1 cellular context compared by ENCODE assay signal in the genomic region with DNA sequence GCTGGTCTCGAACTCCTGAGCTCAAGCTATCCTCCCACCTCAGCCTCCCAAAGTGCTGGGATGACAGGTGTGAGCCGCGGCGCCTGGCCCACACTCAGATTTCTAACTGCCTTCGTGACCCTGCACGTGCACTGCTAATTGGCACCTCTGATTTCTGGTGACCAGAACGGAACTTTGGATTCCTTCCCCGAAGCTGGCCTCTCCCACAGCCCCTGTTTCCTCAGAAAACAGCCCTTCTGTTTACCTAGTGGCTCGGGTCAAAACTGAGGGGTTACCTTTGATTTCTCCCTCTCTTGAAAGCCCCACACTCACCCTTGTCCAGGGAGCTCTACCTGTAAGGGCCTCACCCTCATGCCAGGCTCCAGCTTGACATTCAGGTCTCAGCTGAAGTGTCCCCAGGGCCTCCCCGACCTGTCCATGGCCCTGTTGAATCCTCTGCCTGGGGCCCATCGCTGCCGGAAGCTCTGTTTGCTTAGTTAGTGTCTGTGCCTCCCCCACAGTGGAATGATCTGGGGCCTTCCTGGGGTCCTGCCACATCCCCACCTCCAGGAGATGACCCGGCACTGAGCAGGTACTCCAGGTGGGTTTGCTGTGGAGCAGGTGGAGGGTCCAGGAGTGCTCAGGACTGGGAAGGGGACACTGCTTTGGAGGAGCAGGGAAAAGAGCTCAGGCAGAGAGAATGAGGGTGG.
A peak's percentile ranks its signal among the peaks of the same experiment; 100 is the strongest.
TF ChIP-seq lines count a peak whose summit lies in the region.

No MANE protein-coding gene starts in this region.

TF ChIP-seq in HepG2, 621 proteins besides CTCF, POLR2A, EP300 and RAD21 (continued from another document and continues in another):
- TF ChIP-seq, protein P1, sequence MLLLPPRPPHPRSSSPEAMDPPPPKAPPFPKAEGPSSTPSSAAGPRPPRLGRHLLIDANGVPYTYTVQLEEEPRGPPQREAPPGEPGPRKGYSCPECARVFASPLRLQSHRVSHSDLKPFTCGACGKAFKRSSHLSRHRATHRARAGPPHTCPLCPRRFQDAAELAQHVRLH (CRISPR knock-in tag; IDR thresholded peaks at IDR 0.05; ENCODE audit: borderline replicate concordance, low read depth) = peak; percentile 16; the same call in 1 of the 2 replicates
- no peak for TF ChIP-seq NONO (IDR thresholded peaks at IDR 0.05)
- TF ChIP-seq NONO (CRISPR knock-in tag; conservative IDR thresholded peaks at IDR 0.05) = no peak
- peak; percentile 63; the same call in 1 of the 2 replicates for TF ChIP-seq KDM6A (CRISPR knock-in tag; IDR thresholded peaks at IDR 0.05; ENCODE audit: low read depth)
- TF ChIP-seq, protein P2, sequence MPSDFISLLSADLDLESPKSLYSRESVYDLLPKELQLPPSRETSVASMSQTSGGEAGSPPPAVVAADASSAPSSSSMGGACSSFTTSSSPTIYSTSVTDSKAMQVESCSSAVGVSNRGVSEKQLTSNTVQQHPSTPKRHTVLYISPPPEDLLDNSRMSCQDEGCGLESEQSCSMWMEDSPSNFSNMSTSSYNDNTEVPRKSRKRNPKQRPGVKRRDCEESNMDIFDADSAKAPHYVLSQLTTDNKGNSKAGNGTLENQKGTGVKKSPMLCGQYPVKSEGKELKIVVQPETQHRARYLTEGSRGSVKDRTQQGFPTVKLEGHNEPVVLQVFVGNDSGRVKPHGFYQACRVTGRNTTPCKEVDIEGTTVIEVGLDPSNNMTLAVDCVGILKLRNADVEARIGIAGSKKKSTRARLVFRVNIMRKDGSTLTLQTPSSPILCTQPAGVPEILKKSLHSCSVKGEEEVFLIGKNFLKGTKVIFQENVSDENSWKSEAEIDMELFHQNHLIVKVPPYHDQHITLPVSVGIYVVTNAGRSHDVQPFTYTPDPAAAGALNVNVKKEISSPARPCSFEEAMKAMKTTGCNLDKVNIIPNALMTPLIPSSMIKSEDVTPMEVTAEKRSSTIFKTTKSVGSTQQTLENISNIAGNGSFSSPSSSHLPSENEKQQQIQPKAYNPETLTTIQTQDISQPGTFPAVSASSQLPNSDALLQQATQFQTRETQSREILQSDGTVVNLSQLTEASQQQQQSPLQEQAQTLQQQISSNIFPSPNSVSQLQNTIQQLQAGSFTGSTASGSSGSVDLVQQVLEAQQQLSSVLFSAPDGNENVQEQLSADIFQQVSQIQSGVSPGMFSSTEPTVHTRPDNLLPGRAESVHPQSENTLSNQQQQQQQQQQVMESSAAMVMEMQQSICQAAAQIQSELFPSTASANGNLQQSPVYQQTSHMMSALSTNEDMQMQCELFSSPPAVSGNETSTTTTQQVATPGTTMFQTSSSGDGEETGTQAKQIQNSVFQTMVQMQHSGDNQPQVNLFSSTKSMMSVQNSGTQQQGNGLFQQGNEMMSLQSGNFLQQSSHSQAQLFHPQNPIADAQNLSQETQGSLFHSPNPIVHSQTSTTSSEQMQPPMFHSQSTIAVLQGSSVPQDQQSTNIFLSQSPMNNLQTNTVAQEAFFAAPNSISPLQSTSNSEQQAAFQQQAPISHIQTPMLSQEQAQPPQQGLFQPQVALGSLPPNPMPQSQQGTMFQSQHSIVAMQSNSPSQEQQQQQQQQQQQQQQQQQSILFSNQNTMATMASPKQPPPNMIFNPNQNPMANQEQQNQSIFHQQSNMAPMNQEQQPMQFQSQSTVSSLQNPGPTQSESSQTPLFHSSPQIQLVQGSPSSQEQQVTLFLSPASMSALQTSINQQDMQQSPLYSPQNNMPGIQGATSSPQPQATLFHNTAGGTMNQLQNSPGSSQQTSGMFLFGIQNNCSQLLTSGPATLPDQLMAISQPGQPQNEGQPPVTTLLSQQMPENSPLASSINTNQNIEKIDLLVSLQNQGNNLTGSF (CRISPR knock-in tag; IDR thresholded peaks at IDR 0.05) = peak; percentile 81
- TF ChIP-seq POLR2G (IDR thresholded peaks at IDR 0.05; ENCODE audit: low read depth, low read length) = peak; percentile 52
- peak; percentile 45 for TF ChIP-seq ZNF644 (CRISPR knock-in tag; IDR thresholded peaks at IDR 0.05; ENCODE audit: low read depth)
- peak; percentile 79; the same call in 1 of the 2 replicates for TF ChIP-seq ZNF124 (CRISPR knock-in tag; IDR thresholded peaks at IDR 0.05)
- TF ChIP-seq, protein P3, sequence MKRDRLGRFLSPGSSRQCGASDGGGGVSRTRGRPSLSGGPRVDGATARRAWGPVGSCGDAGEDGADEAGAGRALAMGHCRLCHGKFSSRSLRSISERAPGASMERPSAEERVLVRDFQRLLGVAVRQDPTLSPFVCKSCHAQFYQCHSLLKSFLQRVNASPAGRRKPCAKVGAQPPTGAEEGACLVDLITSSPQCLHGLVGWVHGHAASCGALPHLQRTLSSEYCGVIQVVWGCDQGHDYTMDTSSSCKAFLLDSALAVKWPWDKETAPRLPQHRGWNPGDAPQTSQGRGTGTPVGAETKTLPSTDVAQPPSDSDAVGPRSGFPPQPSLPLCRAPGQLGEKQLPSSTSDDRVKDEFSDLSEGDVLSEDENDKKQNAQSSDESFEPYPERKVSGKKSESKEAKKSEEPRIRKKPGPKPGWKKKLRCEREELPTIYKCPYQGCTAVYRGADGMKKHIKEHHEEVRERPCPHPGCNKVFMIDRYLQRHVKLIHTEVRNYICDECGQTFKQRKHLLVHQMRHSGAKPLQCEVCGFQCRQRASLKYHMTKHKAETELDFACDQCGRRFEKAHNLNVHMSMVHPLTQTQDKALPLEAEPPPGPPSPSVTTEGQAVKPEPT (CRISPR knock-in tag; IDR thresholded peaks at IDR 0.05; ENCODE audit: low read depth) = no peak
- TF ChIP-seq ZNF30 (CRISPR knock-in tag; IDR thresholded peaks at IDR 0.05) = 0 out of 2 replicates have a peak, but pooled peaks have one; percentile 76
- 0 out of 2 replicates have a peak, but pooled peaks have one; percentile 40 for TF ChIP-seq KLF11 (CRISPR knock-in tag; IDR thresholded peaks at IDR 0.05)
- TF ChIP-seq, protein P4, sequence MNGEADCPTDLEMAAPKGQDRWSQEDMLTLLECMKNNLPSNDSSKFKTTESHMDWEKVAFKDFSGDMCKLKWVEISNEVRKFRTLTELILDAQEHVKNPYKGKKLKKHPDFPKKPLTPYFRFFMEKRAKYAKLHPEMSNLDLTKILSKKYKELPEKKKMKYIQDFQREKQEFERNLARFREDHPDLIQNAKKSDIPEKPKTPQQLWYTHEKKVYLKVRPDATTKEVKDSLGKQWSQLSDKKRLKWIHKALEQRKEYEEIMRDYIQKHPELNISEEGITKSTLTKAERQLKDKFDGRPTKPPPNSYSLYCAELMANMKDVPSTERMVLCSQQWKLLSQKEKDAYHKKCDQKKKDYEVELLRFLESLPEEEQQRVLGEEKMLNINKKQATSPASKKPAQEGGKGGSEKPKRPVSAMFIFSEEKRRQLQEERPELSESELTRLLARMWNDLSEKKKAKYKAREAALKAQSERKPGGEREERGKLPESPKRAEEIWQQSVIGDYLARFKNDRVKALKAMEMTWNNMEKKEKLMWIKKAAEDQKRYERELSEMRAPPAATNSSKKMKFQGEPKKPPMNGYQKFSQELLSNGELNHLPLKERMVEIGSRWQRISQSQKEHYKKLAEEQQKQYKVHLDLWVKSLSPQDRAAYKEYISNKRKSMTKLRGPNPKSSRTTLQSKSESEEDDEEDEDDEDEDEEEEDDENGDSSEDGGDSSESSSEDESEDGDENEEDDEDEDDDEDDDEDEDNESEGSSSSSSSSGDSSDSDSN (CRISPR knock-in tag; IDR thresholded peaks at IDR 0.05) = peak; percentile 51; the same call in 1 of the 2 replicates
- TF ChIP-seq, protein P5, sequence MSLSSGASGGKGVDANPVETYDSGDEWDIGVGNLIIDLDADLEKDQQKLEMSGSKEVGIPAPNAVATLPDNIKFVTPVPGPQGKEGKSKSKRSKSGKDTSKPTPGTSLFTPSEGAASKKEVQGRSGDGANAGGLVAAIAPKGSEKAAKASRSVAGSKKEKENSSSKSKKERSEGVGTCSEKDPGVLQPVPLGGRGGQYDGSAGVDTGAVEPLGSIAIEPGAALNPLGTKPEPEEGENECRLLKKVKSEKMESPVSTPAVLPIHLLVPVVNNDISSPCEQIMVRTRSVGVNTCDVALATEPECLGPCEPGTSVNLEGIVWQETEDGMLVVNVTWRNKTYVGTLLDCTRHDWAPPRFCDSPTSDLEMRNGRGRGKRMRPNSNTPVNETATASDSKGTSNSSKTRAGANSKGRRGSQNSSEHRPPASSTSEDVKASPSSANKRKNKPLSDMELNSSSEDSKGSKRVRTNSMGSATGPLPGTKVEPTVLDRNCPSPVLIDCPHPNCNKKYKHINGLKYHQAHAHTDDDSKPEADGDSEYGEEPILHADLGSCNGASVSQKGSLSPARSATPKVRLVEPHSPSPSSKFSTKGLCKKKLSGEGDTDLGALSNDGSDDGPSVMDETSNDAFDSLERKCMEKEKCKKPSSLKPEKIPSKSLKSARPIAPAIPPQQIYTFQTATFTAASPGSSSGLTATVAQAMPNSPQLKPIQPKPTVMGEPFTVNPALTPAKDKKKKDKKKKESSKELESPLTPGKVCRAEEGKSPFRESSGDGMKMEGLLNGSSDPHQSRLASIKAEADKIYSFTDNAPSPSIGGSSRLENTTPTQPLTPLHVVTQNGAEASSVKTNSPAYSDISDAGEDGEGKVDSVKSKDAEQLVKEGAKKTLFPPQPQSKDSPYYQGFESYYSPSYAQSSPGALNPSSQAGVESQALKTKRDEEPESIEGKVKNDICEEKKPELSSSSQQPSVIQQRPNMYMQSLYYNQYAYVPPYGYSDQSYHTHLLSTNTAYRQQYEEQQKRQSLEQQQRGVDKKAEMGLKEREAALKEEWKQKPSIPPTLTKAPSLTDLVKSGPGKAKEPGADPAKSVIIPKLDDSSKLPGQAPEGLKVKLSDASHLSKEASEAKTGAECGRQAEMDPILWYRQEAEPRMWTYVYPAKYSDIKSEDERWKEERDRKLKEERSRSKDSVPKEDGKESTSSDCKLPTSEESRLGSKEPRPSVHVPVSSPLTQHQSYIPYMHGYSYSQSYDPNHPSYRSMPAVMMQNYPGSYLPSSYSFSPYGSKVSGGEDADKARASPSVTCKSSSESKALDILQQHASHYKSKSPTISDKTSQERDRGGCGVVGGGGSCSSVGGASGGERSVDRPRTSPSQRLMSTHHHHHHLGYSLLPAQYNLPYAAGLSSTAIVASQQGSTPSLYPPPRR (CRISPR knock-in tag; IDR thresholded peaks at IDR 0.05; ENCODE audit: borderline replicate concordance) = peak; percentile 77
- peak; percentile 86; the same call in 1 of the 2 replicates for TF ChIP-seq ZNF772 (CRISPR knock-in tag; IDR thresholded peaks at IDR 0.05)
- TF ChIP-seq KDM2A (CRISPR knock-in tag; IDR thresholded peaks at IDR 0.05; ENCODE audit: borderline replicate concordance, low read depth) = peak; percentile 57; the same call in 1 of the 2 replicates
- TF ChIP-seq ZFX (CRISPR knock-in tag; IDR thresholded peaks at IDR 0.05; ENCODE audit: low read depth) = peak; percentile 57; the same call in 1 of the 2 replicates
- TF ChIP-seq ZSCAN21 (CRISPR knock-in tag; IDR thresholded peaks at IDR 0.05; ENCODE audit: borderline replicate concordance) = peak; percentile 56
- TF ChIP-seq, protein P6, sequence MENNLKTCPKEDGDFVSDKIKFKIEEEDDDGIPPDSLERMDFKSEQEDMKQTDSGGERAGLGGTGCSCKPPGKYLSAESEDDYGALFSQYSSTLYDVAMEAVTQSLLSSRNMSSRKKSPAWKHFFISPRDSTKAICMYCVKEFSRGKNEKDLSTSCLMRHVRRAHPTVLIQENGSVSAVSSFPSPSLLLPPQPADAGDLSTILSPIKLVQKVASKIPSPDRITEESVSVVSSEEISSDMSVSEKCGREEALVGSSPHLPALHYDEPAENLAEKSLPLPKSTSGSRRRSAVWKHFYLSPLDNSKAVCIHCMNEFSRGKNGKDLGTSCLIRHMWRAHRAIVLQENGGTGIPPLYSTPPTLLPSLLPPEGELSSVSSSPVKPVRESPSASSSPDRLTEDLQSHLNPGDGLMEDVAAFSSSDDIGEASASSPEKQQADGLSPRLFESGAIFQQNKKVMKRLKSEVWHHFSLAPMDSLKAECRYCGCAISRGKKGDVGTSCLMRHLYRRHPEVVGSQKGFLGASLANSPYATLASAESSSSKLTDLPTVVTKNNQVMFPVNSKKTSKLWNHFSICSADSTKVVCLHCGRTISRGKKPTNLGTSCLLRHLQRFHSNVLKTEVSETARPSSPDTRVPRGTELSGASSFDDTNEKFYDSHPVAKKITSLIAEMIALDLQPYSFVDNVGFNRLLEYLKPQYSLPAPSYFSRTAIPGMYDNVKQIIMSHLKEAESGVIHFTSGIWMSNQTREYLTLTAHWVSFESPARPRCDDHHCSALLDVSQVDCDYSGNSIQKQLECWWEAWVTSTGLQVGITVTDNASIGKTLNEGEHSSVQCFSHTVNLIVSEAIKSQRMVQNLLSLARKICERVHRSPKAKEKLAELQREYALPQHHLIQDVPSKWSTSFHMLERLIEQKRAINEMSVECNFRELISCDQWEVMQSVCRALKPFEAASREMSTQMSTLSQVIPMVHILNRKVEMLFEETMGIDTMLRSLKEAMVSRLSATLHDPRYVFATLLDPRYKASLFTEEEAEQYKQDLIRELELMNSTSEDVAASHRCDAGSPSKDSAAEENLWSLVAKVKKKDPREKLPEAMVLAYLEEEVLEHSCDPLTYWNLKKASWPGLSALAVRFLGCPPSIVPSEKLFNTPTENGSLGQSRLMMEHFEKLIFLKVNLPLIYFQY (CRISPR knock-in tag; IDR thresholded peaks at IDR 0.05; ENCODE audit: borderline replicate concordance) = 0 out of 2 replicates have a peak, but pooled peaks have one; percentile 53
- peak; percentile 64; the same call in 1 of the 2 replicates for TF ChIP-seq KDM5B (CRISPR knock-in tag; IDR thresholded peaks at IDR 0.05; ENCODE audit: borderline replicate concordance)
- TF ChIP-seq, protein P7, sequence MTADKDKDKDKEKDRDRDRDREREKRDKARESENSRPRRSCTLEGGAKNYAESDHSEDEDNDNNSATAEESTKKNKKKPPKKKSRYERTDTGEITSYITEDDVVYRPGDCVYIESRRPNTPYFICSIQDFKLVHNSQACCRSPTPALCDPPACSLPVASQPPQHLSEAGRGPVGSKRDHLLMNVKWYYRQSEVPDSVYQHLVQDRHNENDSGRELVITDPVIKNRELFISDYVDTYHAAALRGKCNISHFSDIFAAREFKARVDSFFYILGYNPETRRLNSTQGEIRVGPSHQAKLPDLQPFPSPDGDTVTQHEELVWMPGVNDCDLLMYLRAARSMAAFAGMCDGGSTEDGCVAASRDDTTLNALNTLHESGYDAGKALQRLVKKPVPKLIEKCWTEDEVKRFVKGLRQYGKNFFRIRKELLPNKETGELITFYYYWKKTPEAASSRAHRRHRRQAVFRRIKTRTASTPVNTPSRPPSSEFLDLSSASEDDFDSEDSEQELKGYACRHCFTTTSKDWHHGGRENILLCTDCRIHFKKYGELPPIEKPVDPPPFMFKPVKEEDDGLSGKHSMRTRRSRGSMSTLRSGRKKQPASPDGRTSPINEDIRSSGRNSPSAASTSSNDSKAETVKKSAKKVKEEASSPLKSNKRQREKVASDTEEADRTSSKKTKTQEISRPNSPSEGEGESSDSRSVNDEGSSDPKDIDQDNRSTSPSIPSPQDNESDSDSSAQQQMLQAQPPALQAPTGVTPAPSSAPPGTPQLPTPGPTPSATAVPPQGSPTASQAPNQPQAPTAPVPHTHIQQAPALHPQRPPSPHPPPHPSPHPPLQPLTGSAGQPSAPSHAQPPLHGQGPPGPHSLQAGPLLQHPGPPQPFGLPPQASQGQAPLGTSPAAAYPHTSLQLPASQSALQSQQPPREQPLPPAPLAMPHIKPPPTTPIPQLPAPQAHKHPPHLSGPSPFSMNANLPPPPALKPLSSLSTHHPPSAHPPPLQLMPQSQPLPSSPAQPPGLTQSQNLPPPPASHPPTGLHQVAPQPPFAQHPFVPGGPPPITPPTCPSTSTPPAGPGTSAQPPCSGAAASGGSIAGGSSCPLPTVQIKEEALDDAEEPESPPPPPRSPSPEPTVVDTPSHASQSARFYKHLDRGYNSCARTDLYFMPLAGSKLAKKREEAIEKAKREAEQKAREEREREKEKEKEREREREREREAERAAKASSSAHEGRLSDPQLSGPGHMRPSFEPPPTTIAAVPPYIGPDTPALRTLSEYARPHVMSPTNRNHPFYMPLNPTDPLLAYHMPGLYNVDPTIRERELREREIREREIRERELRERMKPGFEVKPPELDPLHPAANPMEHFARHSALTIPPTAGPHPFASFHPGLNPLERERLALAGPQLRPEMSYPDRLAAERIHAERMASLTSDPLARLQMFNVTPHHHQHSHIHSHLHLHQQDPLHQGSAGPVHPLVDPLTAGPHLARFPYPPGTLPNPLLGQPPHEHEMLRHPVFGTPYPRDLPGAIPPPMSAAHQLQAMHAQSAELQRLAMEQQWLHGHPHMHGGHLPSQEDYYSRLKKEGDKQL (CRISPR knock-in tag; IDR thresholded peaks at IDR 0.05; ENCODE audit: low read depth) = peak; percentile 35; the same call in 1 of the 2 replicates
- TF ChIP-seq KLF6 (CRISPR knock-in tag; IDR thresholded peaks at IDR 0.05) = no peak
- TF ChIP-seq ZNF260 (CRISPR knock-in tag; IDR thresholded peaks at IDR 0.05; ENCODE audit: borderline replicate concordance, low read depth) = no peak
